In the genomic region with DNA sequence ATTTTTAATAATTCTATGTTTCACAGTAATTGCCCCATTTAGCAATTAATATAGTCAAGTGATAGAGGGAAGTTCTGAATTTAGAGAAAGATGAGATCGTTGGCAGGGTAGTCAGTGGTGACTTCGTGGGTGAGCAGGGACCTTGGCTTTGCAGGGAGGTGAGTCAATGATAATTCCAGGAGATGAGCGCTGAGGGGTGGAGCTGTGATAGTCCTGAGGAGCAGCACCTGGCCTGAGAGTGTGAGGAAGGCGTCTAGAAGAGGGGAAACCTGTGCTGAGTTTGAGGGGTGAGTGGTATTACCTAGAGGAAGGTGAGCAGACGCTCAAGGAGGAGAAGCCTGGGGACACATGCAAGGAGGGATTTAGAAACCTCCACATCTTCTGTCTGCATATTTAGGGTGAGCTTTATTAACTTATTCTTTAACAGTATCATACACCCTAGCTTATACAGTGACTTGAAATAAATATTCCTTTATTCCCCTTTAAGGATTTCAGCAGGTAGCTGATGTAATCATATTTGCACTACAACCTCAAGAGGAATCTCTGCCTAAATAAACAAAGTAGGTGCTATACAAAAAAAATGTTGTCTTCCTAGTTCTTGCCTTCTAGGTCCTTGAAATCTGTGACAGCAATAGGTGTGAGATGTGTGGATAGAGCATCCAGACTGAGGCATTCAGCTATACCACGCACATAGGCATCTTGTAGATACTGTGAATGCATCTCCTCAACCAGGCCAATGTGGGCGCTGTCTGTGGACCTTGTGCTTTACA, we compare ENCODE assay signal across 18 cellular contexts. TPM values are rescaled to one million over a fixed set of nuclear protein-coding genes. Genes with fewer than 3 reads are reported as not detected.
A peak's percentile ranks its signal among the peaks of the same experiment; 100 is the strongest.
DNase-seq lines count a peak whose midpoint lies in the region; FAIRE-seq and TF ChIP-seq lines count a peak whose summit lies in the region.
"Had no signal": no experiment of that assay in that cellular context is flagged by ENCODE, and none has a peak within 500 bp of the region (broad histone marks: within the 10 kb centered on the region; RNA-seq: fewer than 3 reads in every experiment).

No MANE protein-coding gene starts in this region.

- peaks cover 2% of the 10 kb centered on the region for H4K20me1 ChIP-seq in mammary epithelial cell (ENCODE audit: insufficient read depth, low read length)

- TF ChIP-seq EP300 in esophagus muscularis mucosa (IDR thresholded peaks at IDR 0.05): no peak

- no peak overlapping the region for H2AFZ ChIP-seq in mammary epithelial cell (ENCODE audit: low read depth, low read length)

- H3K27ac ChIP-seq in breast epithelium (peak overlapping the region; percentile 15 to 48), mammary epithelial cell (ENCODE audit: insufficient read depth, low read depth, low read length) (no peak overlapping the region), esophagus muscularis mucosa (replicated peaks in 1 of 4) (no peak overlapping the region), esophagus squamous epithelium (peak overlapping the region in 1 of 4 donors; percentile 90)

- TF ChIP-seq POLR2A in breast epithelium (IDR thresholded peaks at IDR 0.05): no peak
- TF ChIP-seq POLR2A in esophagus muscularis mucosa (IDR thresholded peaks at IDR 0.05; ENCODE audit: low read depth): no peak
- TF ChIP-seq POLR2A in esophagus squamous epithelium (IDR thresholded peaks at IDR 0.05): no peak

- dilution Hi-C loops in mammary epithelial cell (cut with HindIII; ENCODE audit: low sequenced_read_pairs): no loop called here

- peak; percentile 75 for FAIRE-seq in urothelium cell line (lab: Jason Lieb, UNC)

- H3K4me3 ChIP-seq in breast epithelium: no peak overlapping the region
- H3K4me3 ChIP-seq in mammary epithelial cell (replicated peaks in 1 of 3; ENCODE audit: insufficient read depth in 1 of 3, low read depth in 2 of 3, low read length in 3 of 3): no peak overlapping the region
- no peak overlapping the region for H3K4me3 ChIP-seq in esophagus muscularis mucosa
- H3K4me3 ChIP-seq in esophagus squamous epithelium: no peak overlapping the region

- CTCF ChIA-PET in mammary epithelial cell (lab: Charles Lee; ENCODE audit: low non-redundant PET): no interaction called here

- TF ChIP-seq CTCF in breast epithelium (IDR thresholded peaks at IDR 0.05) (no peak), mammary epithelial cell (conservative IDR thresholded peaks at IDR 0.05 in 1 of 2, IDR thresholded peaks at IDR 0.05 in 1 of 2; ENCODE audit: extremely low read depth in 1 of 2, insufficient read depth in 1 of 2, low read depth in 1 of 2, low read length in 2 of 2) (no peak), esophagus muscularis mucosa (IDR thresholded peaks at IDR 0.05) (no peak), esophagus squamous epithelium (IDR thresholded peaks at IDR 0.05) (no peak)

- peaks cover 5 to 15% of the 10 kb centered on the region in 2 donors for H3K4me1 ChIP-seq in breast epithelium
- H3K4me1 ChIP-seq in mammary epithelial cell (ENCODE audit: insufficient read depth, low read length): peaks cover 23% of the 10 kb centered on the region
- H3K4me1 ChIP-seq in esophagus muscularis mucosa: peaks cover 29 to 37% (median 37%) of the 10 kb centered on the region in 4 donors
- peaks cover 24 to 64% (median 40%) of the 10 kb centered on the region in 3 donors for H3K4me1 ChIP-seq in esophagus squamous epithelium

- DNase-seq in breast epithelium (ENCODE audit: low spot score in 2 of 2) (no peak), mammary epithelial cell (no peak), NAMALWA (ENCODE audit: low spot score) (peak; percentile 9), esophagus muscularis mucosa (ENCODE audit: extremely low spot score) (peak; percentile 79), urothelium cell line (ENCODE audit: low spot score) (no peak), anterior cingulate cortex (lab: John Stamatoyannopoulos, UW) (no peak), esophagus squamous epithelium (lab: John Stamatoyannopoulos, UW) (no peak)
- DNase-seq: AML-193; Calu3; CD4-positive, CD25-positive, alpha-beta regulatory T cell; GF-D8; MV-4-11; NCI-H1436 treated with DMSO at 0.1 percent for 48 hours; NCI-H446; NCI-H774; RPMI8226 had no signal

- in situ Hi-C loops in mammary epithelial cell (cut with MboI; ENCODE audit: low sequenced_read_pairs in 2 of 2): no loop called here

- intact Hi-C loops in breast epithelium (cut with DNase I; ENCODE audit: low total_unique reads) (no loop called here), mammary epithelial cell (cut with micrococcal nuclease) (no loop called here), esophagus muscularis mucosa (cut with DNase I) (no loop called here), esophagus squamous epithelium (cut with DNase I) (no loop called here)

- no peaks in the 10 kb centered on the region for H3K27me3 ChIP-seq in breast epithelium
- peaks cover 33% of the 10 kb centered on the region for H3K27me3 ChIP-seq in mammary epithelial cell (ENCODE audit: insufficient read depth, low read length)
- H3K27me3 ChIP-seq in esophagus muscularis mucosa: peaks cover 14 to 28% (median 21%) of the 10 kb centered on the region in 4 donors
- peaks cover 0 to 38% (median 0%) of the 10 kb centered on the region in 4 donors for H3K27me3 ChIP-seq in esophagus squamous epithelium

- no peak overlapping the region for H3K9ac ChIP-seq in mammary epithelial cell (ENCODE audit: insufficient read depth, low read length)

- H3K36me3 ChIP-seq in breast epithelium (no peaks in the 10 kb centered on the region), mammary epithelial cell (ENCODE audit: insufficient read depth, low read length) (no peaks in the 10 kb centered on the region), esophagus muscularis mucosa (no peaks in the 10 kb centered on the region), esophagus squamous epithelium (no peaks in the 10 kb centered on the region)

- no peaks in the 10 kb centered on the region for H3K9me3 ChIP-seq in breast epithelium
- peaks cover 2% of the 10 kb centered on the region for H3K9me3 ChIP-seq in mammary epithelial cell (replicated peaks; ENCODE audit: insufficient read depth, low read length)
- H3K9me3 ChIP-seq in esophagus muscularis mucosa: no peaks in the 10 kb centered on the region
- H3K9me3 ChIP-seq in esophagus squamous epithelium: no peaks in the 10 kb centered on the region

- no TSS peak for BruUV-seq in mammary epithelial cell (replicated peaks; lab: Mats Ljungman, UMichigan)

- no peak overlapping the region for H3K4me2 ChIP-seq in mammary epithelial cell (ENCODE audit: insufficient read depth, low read depth, low read length)

- no peaks in the 10 kb centered on the region for H3K79me2 ChIP-seq in mammary epithelial cell (ENCODE audit: insufficient read depth, low read length)

- WGBS in mammary epithelial cell (ENCODE audit: low coverage, missing lambda C conversion rate): 81% methylated on average over 5 of the region's 7 CpGs
- 93% methylated on average over 7 of the region's 7 CpGs for WGBS in esophagus muscularis mucosa
- WGBS in esophagus squamous epithelium, 2 donors: 67 to 69% methylated on average over 7 of the region's 7 CpGs

RNA-seq across cellular contexts. Expression of a gene that starts 2.1 kb away (rescaled TPM):
- total RNA-seq in breast epithelium (1 to 10 TPM in 2 of 3 donors, under 1 TPM in 1; 0.48 to 8.3 (median 8.2) TPM), mammary epithelial cell (1 to 10 TPM in 1 of 2 donors, not detected in 1; 4.5 TPM), esophagus muscularis mucosa (1 to 10 TPM; 1.3 to 9.4 (median 5.5) TPM), esophagus squamous epithelium (1 to 10 TPM; 1.4 to 6.5 (median 2.1) TPM)
- polyA plus RNA-seq in mammary epithelial cell: 0.01 TPM
- polyA minus RNA-seq in mammary epithelial cell: 0.10 TPM
- total RNA-seq: CD4-positive, CD25-positive, alpha-beta regulatory T cell; H4 had no signal
- polyA plus RNA-seq: CD4-positive, CD25-positive, alpha-beta regulatory T cell; IgD-negative memory B cell had no signal

Comparison
In these comparisons a context has a peak if more than half of its experiments do, and no peak if none do; other contexts are left out.
1. H3K27ac ChIP-seq: peak in breast epithelium (2 of 2); none in mammary epithelial cell (single experiment) and esophagus muscularis mucosa (0 of 4).
2. DNase-seq: peak in NAMALWA (single experiment) and esophagus muscularis mucosa (single experiment); none in breast epithelium (0 of 2), mammary epithelial cell (single experiment), urothelium cell line (single experiment), anterior cingulate cortex (0 of 58) and esophagus squamous epithelium (single experiment).